ENCODE assay signal across 21 cellular contexts in the genomic region with DNA sequence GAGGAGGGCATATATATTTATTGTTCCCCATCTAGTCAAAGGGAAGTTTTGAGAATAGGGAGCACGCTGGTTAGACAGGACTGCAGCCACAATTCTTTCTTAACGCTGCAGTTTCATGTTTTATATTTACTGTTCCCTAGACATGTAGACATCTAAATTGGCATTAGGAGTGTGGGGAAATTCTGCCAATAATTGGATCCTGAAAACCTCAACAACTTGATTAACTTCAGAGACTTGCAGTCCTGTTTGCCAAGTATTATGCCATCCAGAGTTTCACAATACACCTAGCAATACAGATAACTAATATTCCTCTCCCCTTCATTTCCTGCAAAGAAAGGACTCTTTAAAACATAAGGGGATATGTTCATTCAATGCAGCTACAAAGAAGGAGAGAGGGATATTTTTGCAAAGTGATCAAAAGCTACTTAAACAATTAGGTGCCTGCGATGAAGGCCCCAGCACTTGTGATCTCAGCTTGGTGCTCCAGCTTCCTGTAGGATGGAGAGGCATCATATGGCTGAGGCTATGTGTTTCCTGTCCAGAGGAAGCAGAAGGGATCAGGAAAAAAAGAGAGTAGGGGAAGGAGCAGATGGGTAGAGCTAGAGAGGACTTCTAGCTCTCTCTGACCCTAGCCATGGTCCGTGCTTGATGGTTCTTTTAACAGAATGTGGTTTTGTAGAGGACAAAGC.
"Had no signal": no experiment of that assay in that cellular context is flagged by ENCODE, and none has a peak within 500 bp of the region (broad histone marks: within the 10 kb centered on the region; RNA-seq: fewer than 3 reads in every experiment).

No MANE protein-coding gene starts in this region.

- H3K4me3 ChIP-seq: pancreas, tibial artery had no signal

- H3K36me3 Mint-ChIP-seq: activated naive CD8-positive, alpha-beta T cell treated with anti-CD3 and anti-CD28 coated beads for 36 hours; brain; immature natural killer cell; naive thymus-derived CD8-positive, alpha-beta T cell; T-cell; WTC11 had no signal

- H3K4me1 ChIP-seq: pancreas had no signal

- H3K4me1 Mint-ChIP-seq: activated CD4-positive, alpha-beta T cell treated with anti-CD3 and anti-CD28 coated beads for 36 hours; activated naive CD8-positive, alpha-beta T cell treated with anti-CD3 and anti-CD28 coated beads for 36 hours; immature natural killer cell; naive thymus-derived CD8-positive, alpha-beta T cell; T-cell had no signal

- H3K36me3 ChIP-seq: neutrophil, pancreas, tibial artery had no signal

- DNase-seq: activated CD4-positive, alpha-beta T cell treated with anti-CD3 and anti-CD28 coated beads for 36 hours; activated CD4-positive, alpha-beta T cell treated with anti-CD3 and anti-CD28 coated beads, Interleukin-2, amount 50 U/mL, for 48 hours; activated gamma-delta T cell; activated naive CD8-positive, alpha-beta T cell treated with anti-CD3 and anti-CD28 coated beads for 36 hours; central memory CD4-positive, alpha-beta T cell; immature natural killer cell; kidney glomerular epithelial cell; left ventricle myocardium superior; mesenchymal stem cell; naive thymus-derived CD8-positive, alpha-beta T cell; pancreas; stimulated activated CD4-positive, alpha-beta T cell treated with anti-CD3 and anti-CD28 coated beads, Interleukin-12 subunit alpha, Interleukin-12 subunit beta, amount 100 ng/mL, for 4 hours; stimulated activated CD4-positive, alpha-beta T cell treated with anti-CD3 and anti-CD28 coated beads, Interleukin-1b, Interleukin-23, amount 100 ng/mL, for 48 hours; stimulated activated CD8-positive, alpha-beta memory T cell treated with anti-CD3 and anti-CD28 coated beads, Interleukin-4, amount 100 ng/mL, for 48 hours; stimulated activated naive CD4-positive, alpha-beta T cell treated with Interleukin-2 at 50 U/mL for 16 hours; substantia nigra; T-cell; tibial artery had no signal

- H3K27ac Mint-ChIP-seq: activated CD4-positive, alpha-beta T cell treated with anti-CD3 and anti-CD28 coated beads for 36 hours; activated naive CD8-positive, alpha-beta T cell treated with anti-CD3 and anti-CD28 coated beads for 36 hours; brain; immature natural killer cell; T-cell; WTC11 had no signal

- H3K9me3 ChIP-seq: neutrophil, pancreas, tibial artery had no signal

- H3K27me3 ChIP-seq: pancreas, tibial artery had no signal

- H3K27ac ChIP-seq: neutrophil, pancreas, tibial artery had no signal

- H3K9me3 Mint-ChIP-seq: activated naive CD8-positive, alpha-beta T cell treated with anti-CD3 and anti-CD28 coated beads for 36 hours; brain; naive thymus-derived CD8-positive, alpha-beta T cell; T-cell; WTC11 had no signal

- H3K4me3 Mint-ChIP-seq: activated CD4-positive, alpha-beta T cell treated with anti-CD3 and anti-CD28 coated beads for 36 hours; activated naive CD8-positive, alpha-beta T cell treated with anti-CD3 and anti-CD28 coated beads for 36 hours; brain; immature natural killer cell; naive thymus-derived CD8-positive, alpha-beta T cell; T-cell; WTC11 had no signal

- ATAC-seq: activated CD4-positive, alpha-beta T cell treated with anti-CD3 and anti-CD28 coated beads for 36 hours; left ventricle myocardium superior; naive thymus-derived CD8-positive, alpha-beta T cell; pancreas; T-cell; WTC11 had no signal
